ENCODE assay signal across 9 cellular contexts in the genomic region with DNA sequence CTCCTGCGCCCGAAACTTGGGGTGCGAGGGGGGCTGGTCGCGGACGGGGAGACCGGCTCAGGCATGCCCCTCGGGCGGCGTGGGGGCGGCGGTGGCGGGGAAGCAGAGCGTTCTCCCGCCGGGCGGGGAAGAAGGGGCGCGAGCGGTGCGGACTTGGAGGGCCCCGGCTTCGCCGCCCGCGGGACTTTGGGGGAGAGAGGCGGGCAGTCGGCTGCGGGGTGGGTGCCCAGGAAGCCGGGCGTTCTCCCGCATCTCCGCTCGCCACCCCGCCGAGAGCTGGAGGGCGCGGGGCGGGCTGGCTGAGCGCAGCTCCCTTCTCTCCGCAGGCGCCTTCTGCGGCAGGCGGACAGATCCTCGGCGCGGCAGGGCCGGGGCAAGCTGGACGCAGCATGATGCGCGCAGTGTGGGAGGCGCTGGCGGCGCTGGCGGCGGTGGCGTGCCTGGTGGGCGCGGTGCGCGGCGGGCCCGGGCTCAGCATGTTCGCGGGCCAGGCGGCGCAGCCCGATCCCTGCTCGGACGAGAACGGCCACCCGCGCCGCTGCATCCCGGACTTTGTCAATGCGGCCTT. TPM values are rescaled to one million over a fixed set of nuclear protein-coding genes. Genes with fewer than 3 reads are reported as not detected.
A peak's percentile ranks its signal among the peaks of the same experiment; 100 is the strongest.
DNase-seq lines count a peak whose midpoint lies in the region; ATAC-seq, FAIRE-seq and TF ChIP-seq lines count a peak whose summit lies in the region.
"Had no signal": no experiment of that assay in that cellular context is flagged by ENCODE, and none has a peak within 500 bp of the region (broad histone marks: within the 10 kb centered on the region; RNA-seq: fewer than 3 reads in every experiment).

No MANE protein-coding gene starts in this region.

- in situ Hi-C loops in astrocyte of the spinal cord (cut with HindIII; ENCODE audit: low sequenced_read_pairs), result no loop called here

- no peak for TF ChIP-seq CTCF in Calu3 (IDR thresholded peaks at IDR 0.05; ENCODE audit: unreplicated experiment)
- TF ChIP-seq CTCF in astrocyte of the spinal cord (IDR thresholded peaks at IDR 0.05; ENCODE audit: low read depth, low read length), result no peak

- H3K27ac Mint-ChIP-seq in Calu3 (ENCODE audit: unreplicated experiment) (no peak overlapping the region), IgD-negative memory B cell (peak overlapping the region in 2 of 3 donors; percentile 85 to 93)
- peak overlapping the region in 1 of 2 donors; percentile 38 for H3K27ac Mint-ChIP-seq in stimulated activated naive CD8-positive, alpha-beta T cell treated with anti-CD3 and anti-CD28 coated beads, Interleukin-15, amount 100 ng/mL, for 72 hours

- H3K27me3 Mint-ChIP-seq in Calu3 (ENCODE audit: unreplicated experiment) (peaks cover 40% of the 10 kb centered on the region), IgD-negative memory B cell (peaks cover 35% of the 10 kb centered on the region)
- peaks cover 71% of the 10 kb centered on the region for H3K27me3 Mint-ChIP-seq in stimulated activated naive CD8-positive, alpha-beta T cell treated with anti-CD3 and anti-CD28 coated beads, Interleukin-15, amount 100 ng/mL, for 72 hours

- no TSS peak for BruUV-seq in Calu3 (replicated peaks; lab: Mats Ljungman, UMichigan)

- no peak for FAIRE-seq in RCC 7860 (lab: Jason Lieb, UNC)

- peak; percentile 27 for ATAC-seq in stimulated activated naive CD8-positive, alpha-beta T cell treated with anti-CD3 and anti-CD28 coated beads, Interleukin-15, amount 100 ng/mL, for 72 hours

- H3K4me1 Mint-ChIP-seq in Calu3 (ENCODE audit: low read depth, unreplicated experiment) (no peaks in the 10 kb centered on the region), IgD-negative memory B cell (peaks cover 6 to 18% (median 9%) of the 10 kb centered on the region in 3 donors)
- H3K4me1 Mint-ChIP-seq in stimulated activated naive CD8-positive, alpha-beta T cell treated with anti-CD3 and anti-CD28 coated beads, Interleukin-15, amount 100 ng/mL, for 72 hours, result peaks cover 9% of the 10 kb centered on the region

- intact Hi-C loops in Calu3 (cut with micrococcal nuclease; ENCODE audit: unreplicated experiment), result no loop called here

- CTCF ChIA-PET in Calu3 (lab: Charles Lee), result no interaction called here

- H3K9me3 Mint-ChIP-seq in Calu3 (ENCODE audit: low read depth, unreplicated experiment), result no peaks in the 10 kb centered on the region
- H3K9me3 Mint-ChIP-seq in IgD-negative memory B cell, result peaks cover 0 to 2% (median 0%) of the 10 kb centered on the region in 3 donors
- no peaks in the 10 kb centered on the region for H3K9me3 Mint-ChIP-seq in stimulated activated naive CD8-positive, alpha-beta T cell treated with anti-CD3 and anti-CD28 coated beads, Interleukin-15, amount 100 ng/mL, for 72 hours

- peak overlapping the region; percentile 37 for H3K4me3 ChIP-seq in astrocyte of the spinal cord (ENCODE audit: low read depth, low read length)

- DNase-seq in Calu3 (no peak), astrocyte of the spinal cord (ENCODE audit: low read depth, low spot score) (no peak), kidney tubule cell (ENCODE audit: low spot score) (peak; percentile 22), NCI-H446 treated with DMSO at 0.1 percent for 48 hours (lab: John Stamatoyannopoulos, UW) (no peak), RCC 7860 (ENCODE audit: low spot score) (no peak), SKM-1 (lab: John Stamatoyannopoulos, UW; ENCODE audit: unreplicated experiment) (no peak)
- DNase-seq in stimulated activated naive CD8-positive, alpha-beta T cell treated with anti-CD3 and anti-CD28 coated beads, Interleukin-15, amount 100 ng/mL, for 72 hours, result peak in 1 of 2 donors; percentile 21

- peak overlapping the region; percentile 73 for H3K4me3 Mint-ChIP-seq in Calu3 (ENCODE audit: low read depth, unreplicated experiment)
- peak overlapping the region; percentile 82 to 98 (median 88) for H3K4me3 Mint-ChIP-seq in IgD-negative memory B cell
- peak overlapping the region; percentile 83 to 84 for H3K4me3 Mint-ChIP-seq in stimulated activated naive CD8-positive, alpha-beta T cell treated with anti-CD3 and anti-CD28 coated beads, Interleukin-15, amount 100 ng/mL, for 72 hours

- peaks cover 5% of the 10 kb centered on the region for H3K36me3 Mint-ChIP-seq in Calu3 (ENCODE audit: insufficient read depth, unreplicated experiment)
- no peaks in the 10 kb centered on the region for H3K36me3 Mint-ChIP-seq in IgD-negative memory B cell

RNA-seq across cellular contexts. Expression of gene NTN1, which starts 0.8 kb away (rescaled TPM):
- total RNA-seq in Calu3 (2022), result 0.69 and 0.94 TPM in 2 replicates
- not detected for polyA plus RNA-seq in IgD-negative memory B cell

RNA-seq across cellular contexts. Expression of gene PIK3R5, which starts 56.6 kb away (rescaled TPM):
- total RNA-seq in Calu3 (2022), result not detected in 2 replicates
- 30.7 TPM for polyA plus RNA-seq in IgD-negative memory B cell
- total RNA-seq: myocyte had no signal
